14 cellular contexts compared by ENCODE assay signal in genomic region chr4:85489273-85489672, GRCh38. TPM values are rescaled to one million over a fixed set of nuclear protein-coding genes. Genes with fewer than 3 reads are reported as not detected.
DNase-seq lines count a peak whose midpoint lies in the region; ATAC-seq, FAIRE-seq and TF ChIP-seq lines count a peak whose summit lies in the region.
"Had no signal": no experiment of that assay in that cellular context is flagged by ENCODE, and none has a peak within 500 bp of the region (broad histone marks: within the 10 kb centered on the region; RNA-seq: fewer than 3 reads in every experiment).

No MANE protein-coding gene starts in this region.

- no peaks in the 10 kb centered on the region for H3K9me3 Mint-ChIP-seq in astrocyte (ENCODE audit: unreplicated experiment)

- intact Hi-C loops in IMR-90 (cut with micrococcal nuclease): no loop called here
- intact Hi-C loops in thyroid gland (cut with DNase I): no loop called here

- H3K9me1 ChIP-seq in IMR-90 (ENCODE audit: insufficient read depth, low read length): no peaks in the 10 kb centered on the region

- BruUV-seq in IMR-90 (replicated peaks; lab: Mats Ljungman, UMichigan): no TSS peak

- TF ChIP-seq RAD21 in IMR-90 (IDR thresholded peaks at IDR 0.05; ENCODE audit: low read length): no peak

- DNase-seq in AG20443 (ENCODE audit: low spot score): peak; percentile 59
- DNase-seq in IMR-90: peak; percentile 8
- DNase-seq in astrocyte (ENCODE audit: low read depth): peak; percentile 36
- DNase-seq in mesenchymal stem cell: peak; percentile 77
- DNase-seq in thyroid gland: no peak
- no peak for DNase-seq in T-helper 17 cell
- no peak for DNase-seq in GDM1 (lab: John Stamatoyannopoulos, UW)
- DNase-seq in activated CD4-positive, alpha-beta T cell treated with anti-CD3 and anti-CD28 coated beads, Interleukin-2, amount 50 U/mL, for 1 hour: no peak
- DNase-seq: amniotic stem cell; MV-4-11; stimulated activated CD4-positive, alpha-beta T cell treated with anti-CD3 and anti-CD28 coated beads, Interleukin-2, amount 100 ng/mL, for 48 hours had no signal

- H3K4me2 ChIP-seq in IMR-90 (ENCODE audit: low read depth, low read length): no peak overlapping the region
- no peak overlapping the region for H3K4me2 ChIP-seq in astrocyte (ENCODE audit: low read length)
- H3K4me2 ChIP-seq in mesenchymal stem cell (ENCODE audit: low read length, poor library complexity, severe bottlenecking): no peak overlapping the region

- H2AFZ ChIP-seq in IMR-90 (replicated peaks; ENCODE audit: low read length, poor library complexity): no peak overlapping the region
- H2AFZ ChIP-seq in astrocyte (ENCODE audit: low read depth, low read length): no peak overlapping the region
- H2AFZ ChIP-seq in mesenchymal stem cell (ENCODE audit: low read depth, low read length): no peak overlapping the region

- H3K9me3 ChIP-seq in IMR-90 (ENCODE audit: control insufficient read depth, insufficient read depth, low read length): no peaks in the 10 kb centered on the region
- H3K9me3 ChIP-seq in astrocyte (ENCODE audit: insufficient read depth, low read depth, low read length): no peaks in the 10 kb centered on the region
- H3K9me3 ChIP-seq in mesenchymal stem cell (ENCODE audit: control insufficient read depth, low read length): no peaks in the 10 kb centered on the region
- H3K9me3 ChIP-seq in thyroid gland: no peaks in the 10 kb centered on the region
- no peaks in the 10 kb centered on the region for H3K9me3 ChIP-seq in T-helper 17 cell (ENCODE audit: control insufficient read depth, low read length, poor library complexity, severe bottlenecking)

- H3K36me3 ChIP-seq in IMR-90 (ENCODE audit: control insufficient read depth, insufficient read depth, low read length) (no peaks in the 10 kb centered on the region), astrocyte (ENCODE audit: insufficient read depth, low read length) (no peaks in the 10 kb centered on the region), mesenchymal stem cell (ENCODE audit: control insufficient read depth in 1 of 2, insufficient read depth in 2 of 2, low read depth in 1 of 2, low read length in 2 of 2) (no peaks in the 10 kb centered on the region), thyroid gland (no peaks in the 10 kb centered on the region)

- no peak for FAIRE-seq in astrocyte (lab: Jason Lieb, UNC)
- FAIRE-seq: endometrium had no signal

- H2BK120ac ChIP-seq in IMR-90 (ENCODE audit: low read depth, low read length) (no peak overlapping the region), mesenchymal stem cell (ENCODE audit: low read depth, low read length) (no peak overlapping the region)

- POLR2A ChIA-PET in IMR-90 (lab: Charles Lee; ENCODE audit: unreplicated experiment): no interaction called here

- no peak overlapping the region for H2AK5ac ChIP-seq in IMR-90 (ENCODE audit: low read depth, low read length)
- no peak overlapping the region for H2AK5ac ChIP-seq in mesenchymal stem cell (ENCODE audit: low read length, severe bottlenecking)

- no peaks in the 10 kb centered on the region for H3K36me3 Mint-ChIP-seq in astrocyte (ENCODE audit: low read depth, unreplicated experiment)
- H3K36me3 Mint-ChIP-seq in T-helper 17 cell (ENCODE audit: low read depth): no peaks in the 10 kb centered on the region

- H3K79me1 ChIP-seq in IMR-90 (ENCODE audit: low read depth in 1 of 2, low read length in 2 of 2): no peaks in the 10 kb centered on the region
- H3K79me1 ChIP-seq in mesenchymal stem cell (replicated peaks; ENCODE audit: low read length, poor library complexity, severe bottlenecking): no peaks in the 10 kb centered on the region

- H3K4ac ChIP-seq in IMR-90 (ENCODE audit: low read depth, low read length) (no peak overlapping the region), mesenchymal stem cell (ENCODE audit: low read depth in 1 of 2, low read length in 2 of 2) (no peak overlapping the region)

- H4K20me1 ChIP-seq in IMR-90 (ENCODE audit: insufficient read depth, low read length): no peaks in the 10 kb centered on the region
- no peaks in the 10 kb centered on the region for H4K20me1 ChIP-seq in astrocyte (ENCODE audit: insufficient read depth, low read length)

- H3K27ac ChIP-seq in IMR-90 (ENCODE audit: insufficient read depth, low read length) (no peak overlapping the region), astrocyte (ENCODE audit: low read depth, low read length) (no peak overlapping the region), mesenchymal stem cell (ENCODE audit: low read length, poor library complexity, severe bottlenecking) (no peak overlapping the region), thyroid gland (no peak overlapping the region)
- H3K27ac ChIP-seq: C4-2B had no signal

- H3K23ac ChIP-seq in IMR-90 (ENCODE audit: low read depth, low read length): no peak overlapping the region
- H3K23ac ChIP-seq in mesenchymal stem cell (ENCODE audit: low read length in 2 of 2): no peak overlapping the region

- no peaks in the 10 kb centered on the region for H3K79me2 ChIP-seq in astrocyte (ENCODE audit: insufficient read depth, low read length)

- H2BK5ac ChIP-seq in IMR-90 (ENCODE audit: low read depth, low read length, poor library complexity, severe bottlenecking) (no peak overlapping the region), mesenchymal stem cell (ENCODE audit: low read depth, low read length, poor library complexity, severe bottlenecking) (no peak overlapping the region)

- no peak overlapping the region for H3K56ac ChIP-seq in IMR-90 (ENCODE audit: extremely low read depth, insufficient read depth, low read length)

- no peak overlapping the region for H2AK9ac ChIP-seq in IMR-90 (replicated peaks; ENCODE audit: low read depth, low read length, poor library complexity)

- TF ChIP-seq POLR2A in IMR-90 (IDR thresholded peaks at IDR 0.05; ENCODE audit: low read depth, low read length): no peak
- no peak for TF ChIP-seq POLR2A in thyroid gland (IDR thresholded peaks at IDR 0.05)

- no peak overlapping the region for H2BK20ac ChIP-seq in IMR-90 (ENCODE audit: low read depth, low read length)

- no peak overlapping the region for H2BK12ac ChIP-seq in mesenchymal stem cell (ENCODE audit: low read length in 2 of 2)

- CTCF ChIA-PET in IMR-90 (lab: Yijun Ruan, JAX): no interaction called here

- no peaks in the 10 kb centered on the region for H3K27me3 ChIP-seq in IMR-90 (ENCODE audit: control insufficient read depth, insufficient read depth, low read length)
- no peaks in the 10 kb centered on the region for H3K27me3 ChIP-seq in astrocyte (ENCODE audit: insufficient read depth, low read length)
- no peaks in the 10 kb centered on the region for H3K27me3 ChIP-seq in mesenchymal stem cell (ENCODE audit: control insufficient read depth in 1 of 2, insufficient read depth in 1 of 2, low read length in 2 of 2)
- H3K27me3 ChIP-seq in thyroid gland: no peaks in the 10 kb centered on the region

- H3K18ac ChIP-seq in IMR-90 (ENCODE audit: low read depth, low read length) (no peak overlapping the region), mesenchymal stem cell (ENCODE audit: low read depth in 1 of 2, low read length in 2 of 2) (no peak overlapping the region)

- H4K5ac ChIP-seq in IMR-90 (ENCODE audit: low read depth, low read length): no peak overlapping the region

- H2BK15ac ChIP-seq in IMR-90 (ENCODE audit: low read depth, low read length): no peak overlapping the region
- H2BK15ac ChIP-seq in mesenchymal stem cell (ENCODE audit: low read depth, poor library complexity, severe bottlenecking): no peak overlapping the region

- H3K4me3 ChIP-seq in IMR-90 (ENCODE audit: insufficient read depth, low read depth, low read length) (no peak overlapping the region), astrocyte (ENCODE audit: insufficient read depth, low read depth, low read length) (no peak overlapping the region), mesenchymal stem cell (ENCODE audit: insufficient read depth in 1 of 2, low read depth in 1 of 2, low read length in 2 of 2) (no peak overlapping the region), thyroid gland (replicated peaks in 1 of 3) (no peak overlapping the region)

- in situ Hi-C loops in IMR-90 (cut with MboI; ENCODE audit: low sequenced_read_pairs): no loop called here

- H3K4me3 Mint-ChIP-seq in astrocyte (ENCODE audit: unreplicated experiment): no peak overlapping the region
- H3K4me3 Mint-ChIP-seq in T-helper 17 cell: no peak overlapping the region
- H3K4me3 Mint-ChIP-seq: T-helper 2 cell treated with Interferon-gamma antibody and Interleukin-4, amounts not matched to agents 5 μg/mL and 100 μg/mL, for 36 hours had no signal

- H3K27ac Mint-ChIP-seq in astrocyte (ENCODE audit: unreplicated experiment) (no peak overlapping the region), T-helper 17 cell (no peak overlapping the region)
- H3K27ac Mint-ChIP-seq: T-helper 2 cell treated with Interferon-gamma antibody and Interleukin-4, amounts not matched to agents 5 μg/mL and 100 μg/mL, for 36 hours had no signal

- H3K14ac ChIP-seq in IMR-90 (replicated peaks; ENCODE audit: low read depth, low read length) (no peak overlapping the region), mesenchymal stem cell (ENCODE audit: low read length in 2 of 2) (no peak overlapping the region)

- H4K8ac ChIP-seq in IMR-90 (ENCODE audit: low read depth in 2 of 2, low read length in 2 of 2): no peak overlapping the region
- H4K8ac ChIP-seq in mesenchymal stem cell (ENCODE audit: low read length): no peak overlapping the region

- no peaks in the 10 kb centered on the region for H3K27me3 Mint-ChIP-seq in astrocyte (ENCODE audit: low read depth, unreplicated experiment)
- H3K27me3 Mint-ChIP-seq in T-helper 17 cell: no peaks in the 10 kb centered on the region

- peak; percentile 76 for ATAC-seq in IMR-90 (ENCODE audit: low read depth)
- ATAC-seq in T-helper 17 cell: no peak

- H3K4me1 Mint-ChIP-seq in astrocyte (ENCODE audit: low read depth, unreplicated experiment) (peaks cover 9% of the 10 kb centered on the region), T-helper 17 cell (no peaks in the 10 kb centered on the region)

- TF ChIP-seq CTCF in IMR-90 (conservative IDR thresholded peaks at IDR 0.05; ENCODE audit: low read depth, low read length): no peak
- TF ChIP-seq CTCF in astrocyte (IDR thresholded peaks at IDR 0.05; ENCODE audit: insufficient read depth, low read depth, low read length): no peak
- TF ChIP-seq CTCF in thyroid gland (IDR thresholded peaks at IDR 0.05): no peak

- H3K4me1 ChIP-seq in IMR-90 (ENCODE audit: control insufficient read depth, insufficient read depth, low read length) (no peaks in the 10 kb centered on the region), astrocyte (ENCODE audit: insufficient read depth, low read length) (no peaks in the 10 kb centered on the region), mesenchymal stem cell (ENCODE audit: control insufficient read depth, insufficient read depth, low read depth, low read length) (no peaks in the 10 kb centered on the region), thyroid gland (no peaks in the 10 kb centered on the region)

- dilution Hi-C loops in IMR-90 (cut with HindIII; ENCODE audit: low sequenced_read_pairs, unreplicated experiment): no loop called here

- H3K9ac ChIP-seq in IMR-90 (ENCODE audit: low read depth, low read length) (no peak overlapping the region), astrocyte (ENCODE audit: low read length) (no peak overlapping the region), mesenchymal stem cell (ENCODE audit: low read length) (no peak overlapping the region)

- H4K91ac ChIP-seq in IMR-90 (ENCODE audit: insufficient read depth, low read depth, low read length) (no peak overlapping the region), mesenchymal stem cell (ENCODE audit: low read length) (no peak overlapping the region)

RNA-seq across cellular contexts. Expression of gene ARHGAP24, which starts 14.3 kb away (rescaled TPM):
- 21.9 and 24.0 TPM in 2 replicates for total RNA-seq in IMR-90 (2012; rRNA removed)
- 11.3 and 11.9 TPM in 2 replicates for polyA plus RNA-seq in IMR-90 (2012; rRNA removed)
- polyA plus RNA-seq in IMR-90 (2012; cell fraction: cytosol; rRNA removed): 3.7 and 5.5 TPM in 2 replicates
- 3.1 and 16.0 TPM in 2 replicates for polyA plus RNA-seq in IMR-90 (2012; cell fraction: nucleus; rRNA removed; ENCODE audit: low replicate concordance)
- 1.8 and 2.1 TPM in 2 replicates for total RNA-seq in astrocyte
- polyA plus RNA-seq in mesenchymal stem cell (2013, experiment 1 of 2): 36.9 TPM
- 39.2 TPM for polyA plus RNA-seq in mesenchymal stem cell (2013, experiment 2 of 2)
- 10 to 100 TPM; 20.8 to 70.3 (median 52.4) TPM for total RNA-seq in thyroid gland
- 1 to 10 TPM in 1 of 2 donors, not detected in 1; 7.0 TPM for total RNA-seq in T-helper 17 cell

Comparison
In these comparisons a context has a peak if more than half of its experiments do, and no peak if none do; other contexts are left out.
1. DNase-seq: peak in AG20443 (single experiment), IMR-90 (single experiment), astrocyte (single experiment) and mesenchymal stem cell (single experiment); none in thyroid gland (0 of 2), T-helper 17 cell (0 of 3), GDM1 (single experiment) and activated CD4-positive, alpha-beta T cell treated with anti-CD3 and anti-CD28 coated beads, Interleukin-2, amount 50 U/mL, for 1 hour (single experiment).